In the genomic region with DNA sequence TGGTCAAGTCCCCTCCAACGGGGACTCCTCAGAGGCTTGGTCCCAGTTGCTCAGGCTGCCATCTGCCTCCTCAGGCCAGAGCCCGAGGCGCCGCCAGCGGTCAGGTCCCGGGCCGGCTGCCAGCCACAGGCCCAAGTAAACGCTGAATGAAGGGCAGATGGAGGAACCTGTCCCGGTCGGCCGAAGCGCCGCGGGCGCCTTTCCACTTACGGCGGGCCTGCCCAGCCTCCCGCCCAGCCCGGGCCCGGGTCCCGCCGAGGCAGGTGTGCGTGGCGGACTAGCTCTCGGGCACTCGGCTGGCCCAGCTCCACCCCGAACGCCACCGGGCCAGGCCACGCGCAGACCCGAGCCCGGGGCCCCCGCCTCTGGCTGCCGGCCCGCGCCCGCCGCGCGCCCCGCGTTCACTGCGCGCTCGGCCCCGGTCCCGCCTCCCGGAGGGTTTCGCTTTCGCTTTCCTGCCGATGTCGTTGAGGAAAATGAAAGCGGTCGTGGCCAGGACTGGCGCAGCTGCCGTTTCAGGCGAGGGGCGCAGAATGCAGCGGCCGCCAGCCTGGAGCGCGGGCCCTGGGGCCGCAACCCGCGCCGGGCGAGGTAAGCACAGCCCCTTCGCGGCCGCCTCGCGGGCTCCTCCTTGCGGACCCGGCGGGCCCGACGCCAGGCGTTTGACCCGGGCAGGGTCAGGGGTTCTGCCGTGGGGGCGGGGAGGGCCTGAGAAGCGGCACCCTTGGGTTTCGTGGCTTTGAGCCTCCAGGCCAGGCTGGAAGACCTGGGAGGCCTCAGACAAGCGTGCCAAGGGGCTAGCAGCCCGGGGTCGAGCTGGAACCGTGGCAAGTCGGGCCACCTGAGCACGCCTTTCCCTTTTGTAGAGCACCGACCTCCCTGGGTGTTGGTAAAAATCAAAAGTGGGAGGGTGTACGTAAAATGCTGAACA, we compare ENCODE assay signal across 8 cellular contexts. TPM values are rescaled to one million over a fixed set of nuclear protein-coding genes. Genes with fewer than 3 reads are reported as not detected.
DNase-seq lines count a peak whose midpoint lies in the region; ATAC-seq and TF ChIP-seq lines count a peak whose summit lies in the region.

No MANE protein-coding gene starts in this region.

- peak overlapping the region; percentile 72 for H3K4me3 ChIP-seq in Caco-2 (ENCODE audit: low read depth, low read length)
- peak overlapping the region; percentile 96 for H3K4me3 ChIP-seq in OCI-LY3 (ENCODE audit: low read length)
- H3K4me3 ChIP-seq in esophagus (ENCODE audit: low read depth in 1 of 2, low read length in 2 of 2), result peak overlapping the region; percentile 73 to 82

- H3K4me1 Mint-ChIP-seq in Caco-2 (ENCODE audit: low read depth, unreplicated experiment), result peaks cover 23% of the 10 kb centered on the region
- H3K4me1 Mint-ChIP-seq in stimulated activated memory B cell treated with anti-CD40 and anti-IgM and Interleukin-4, amounts not matched to agents 10 μg/mL and 1 μg/mL and 100 μg/mL, for 72 hours, result peaks cover 57% of the 10 kb centered on the region

- H3K36me3 ChIP-seq in Caco-2 (ENCODE audit: control insufficient read depth, insufficient read depth, low read length) (no peaks in the 10 kb centered on the region), OCI-LY3 (replicated peaks; ENCODE audit: low read depth, low read length) (no peaks in the 10 kb centered on the region), esophagus (ENCODE audit: control insufficient read depth in 2 of 2, insufficient read depth in 2 of 2, low read length in 1 of 2) (no peaks in the 10 kb centered on the region)

- H3K4me3 Mint-ChIP-seq in Caco-2 (ENCODE audit: unreplicated experiment), result peak overlapping the region; percentile 78
- peak overlapping the region; percentile 89 for H3K4me3 Mint-ChIP-seq in stimulated activated memory B cell treated with anti-CD40 and anti-IgM and Interleukin-4, amounts not matched to agents 10 μg/mL and 1 μg/mL and 100 μg/mL, for 72 hours

- H3K27me3 Mint-ChIP-seq in Caco-2 (ENCODE audit: insufficient read depth, unreplicated experiment), result no peaks in the 10 kb centered on the region
- no peaks in the 10 kb centered on the region for H3K27me3 Mint-ChIP-seq in stimulated activated memory B cell treated with anti-CD40 and anti-IgM and Interleukin-4, amounts not matched to agents 10 μg/mL and 1 μg/mL and 100 μg/mL, for 72 hours

- peak overlapping the region; percentile 99 for H3K4me2 ChIP-seq in OCI-LY3 (ENCODE audit: low read length)

- POLR2A ChIA-PET in Caco-2 (lab: Charles Lee), result interaction anchor here (0.6 to 1.0 kb wide), 5 partner anchors 80 to 172 kb away, joined by 3 to 6 read pairs (median 3); partner anchors contain the start of gene IRF1

- no peaks in the 10 kb centered on the region for H3K9me3 ChIP-seq in Caco-2
- H3K9me3 ChIP-seq in OCI-LY3 (ENCODE audit: insufficient read depth, low read length), result no peaks in the 10 kb centered on the region
- no peaks in the 10 kb centered on the region for H3K9me3 ChIP-seq in esophagus (ENCODE audit: control insufficient read depth in 2 of 2, insufficient read depth in 1 of 2, low read depth in 1 of 2, low read length in 1 of 2)

- no peaks in the 10 kb centered on the region for H3K9me3 Mint-ChIP-seq in Caco-2 (ENCODE audit: unreplicated experiment)
- H3K9me3 Mint-ChIP-seq in stimulated activated memory B cell treated with anti-CD40 and anti-IgM and Interleukin-4, amounts not matched to agents 10 μg/mL and 1 μg/mL and 100 μg/mL, for 72 hours, result no peaks in the 10 kb centered on the region

- ATAC-seq in GM19438 (IDR thresholded peaks at IDR 0.05; ENCODE audit: low read depth, unreplicated experiment), result peak; percentile 71
- ATAC-seq in HG03558 (IDR thresholded peaks at IDR 0.05; ENCODE audit: extremely low read depth, unreplicated experiment), result peak; percentile 54
- peak; percentile 92 for ATAC-seq in stimulated activated memory B cell treated with anti-CD40 and anti-IgM and Interleukin-4, amounts not matched to agents 10 μg/mL and 1 μg/mL and 100 μg/mL, for 72 hours

- peak overlapping the region; percentile 83 for H2AFZ ChIP-seq in OCI-LY3 (ENCODE audit: low read depth, low read length)

- DNase-seq in Caco-2, result peak; percentile 87 to 94
- peak; percentile 82 for DNase-seq in activated T-cell treated with anti-CD3 and anti-CD28 coated beads for 48 hours (ENCODE audit: low read depth)
- peak; percentile 90 for DNase-seq in myocyte (ENCODE audit: low read depth)

- no peaks in the 10 kb centered on the region for H3K27me3 ChIP-seq in Caco-2 (replicated peaks; ENCODE audit: control insufficient read depth, insufficient read depth, low read length)
- 0 out of 2 replicates have a peak, but pooled peaks cover 3% of the 10 kb centered on the region for H3K27me3 ChIP-seq in OCI-LY3 (ENCODE audit: low read depth, low read length)
- H3K27me3 ChIP-seq in esophagus (ENCODE audit: control insufficient read depth in 1 of 2, insufficient read depth in 2 of 2, low read length in 2 of 2), result no peaks in the 10 kb centered on the region

- H3K79me2 ChIP-seq in OCI-LY3 (ENCODE audit: low read length), result peaks cover 3% of the 10 kb centered on the region

- peak overlapping the region; percentile 82 for H3K27ac Mint-ChIP-seq in Caco-2 (ENCODE audit: unreplicated experiment)
- peak overlapping the region; percentile 98 for H3K27ac Mint-ChIP-seq in stimulated activated memory B cell treated with anti-CD40 and anti-IgM and Interleukin-4, amounts not matched to agents 10 μg/mL and 1 μg/mL and 100 μg/mL, for 72 hours

- no peaks in the 10 kb centered on the region for H3K36me3 Mint-ChIP-seq in Caco-2 (ENCODE audit: insufficient read depth, unreplicated experiment)
- peaks cover 11% of the 10 kb centered on the region for H3K36me3 Mint-ChIP-seq in stimulated activated memory B cell treated with anti-CD40 and anti-IgM and Interleukin-4, amounts not matched to agents 10 μg/mL and 1 μg/mL and 100 μg/mL, for 72 hours

- H3K27ac ChIP-seq in OCI-LY3 (ENCODE audit: low read length) (peak overlapping the region; percentile 62), esophagus (ENCODE audit: low read depth in 2 of 2, low read length in 1 of 2) (peak overlapping the region; percentile 99)

- no peaks in the 10 kb centered on the region for H4K20me1 ChIP-seq in OCI-LY3 (ENCODE audit: insufficient read depth, low read length)

- peaks cover 32% of the 10 kb centered on the region for H3K4me1 ChIP-seq in Caco-2
- peaks cover 32% of the 10 kb centered on the region for H3K4me1 ChIP-seq in OCI-LY3 (ENCODE audit: low read length)
- H3K4me1 ChIP-seq in esophagus (ENCODE audit: control insufficient read depth in 2 of 2, insufficient read depth in 2 of 2, low read length in 1 of 2), result peaks cover 0 to 11% of the 10 kb centered on the region in 2 donors

- TF ChIP-seq CTCF in Caco-2 (IDR thresholded peaks at IDR 0.05; ENCODE audit: insufficient read depth in 1 of 2, low read depth in 1 of 2, low read length in 1 of 2, severe bottlenecking in 1 of 2, unreplicated experiment in 1 of 2) (peak; percentile 85 to 87), OCI-LY3 (IDR thresholded peaks at IDR 0.05; ENCODE audit: low read depth, low read length) (peak; percentile 45)

- BruUV-seq in Caco-2 (replicated peaks; lab: Mats Ljungman, UMichigan), result no TSS peak

- WGBS in esophagus, 2 donors, result 0 to 1% methylated on average over 58 to 92 of the region's 92 CpGs

- CTCF ChIA-PET in Caco-2 (lab: Charles Lee), result interaction anchor here (0.5 to 1.6 kb wide), 10 partner anchors 12 to 275 kb away, joined by 3 to 6 read pairs (median 3); partner anchors contain the start of genes IRF1 and SLC22A5

- intact Hi-C loops in Caco-2 (cut with micrococcal nuclease; ENCODE audit: unreplicated experiment), result loop anchor here (1.0 to 2.0 kb wide), 4 partner anchors 24 to 172 kb away; partner anchors contain the start of gene SLC22A5

- H3K9ac ChIP-seq in OCI-LY3 (ENCODE audit: low read length), result peak overlapping the region; percentile 86

RNA-seq across cellular contexts. Expression of gene SLC22A5, which starts 41.2 kb away (rescaled TPM):
- total RNA-seq in Caco-2 (2022) (19.1 and 20.2 TPM in 2 replicates), myocyte (4.8 and 13.4 TPM in 2 replicates)
- 1 to 10 TPM; 3.0 to 4.1 TPM for polyA plus RNA-seq in esophagus
- 13.1 TPM for polyA plus RNA-seq in myocyte (2012)

Comparison
In these comparisons a context has a peak if more than half of its experiments do, and no peak if none do; other contexts are left out.
1. Peak in every context shown above with its lines: DNase-seq, ATAC-seq, H3K4me3 ChIP-seq and H3K27ac ChIP-seq.